Comparison of ENCODE assay signal across 1 cellular context in the genomic region with DNA sequence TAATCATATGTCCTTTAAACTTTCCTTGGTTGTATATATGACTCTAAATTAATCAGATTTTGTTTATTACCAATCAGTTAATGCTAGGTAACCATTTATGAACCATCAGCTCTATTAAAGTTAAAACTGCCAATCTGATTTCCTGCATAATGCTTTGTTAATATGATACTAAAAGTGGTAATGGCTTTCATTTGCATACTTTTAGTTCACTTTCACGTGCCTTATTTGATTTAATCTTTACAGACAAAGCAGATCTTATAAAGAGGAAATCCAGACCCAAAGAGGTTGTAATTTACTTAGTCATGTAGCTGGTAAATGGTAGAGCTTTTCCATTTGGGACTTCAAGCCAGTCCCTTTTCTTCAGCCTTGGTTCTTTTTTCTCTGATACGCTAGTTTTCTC.
TF ChIP-seq lines count a peak whose summit lies in the region.

No MANE protein-coding gene starts in this region.

TF ChIP-seq in GM23338, 12 proteins besides CTCF, POLR2A, EP300 and RAD21 (continued from another document):
- TF ChIP-seq, protein P1, sequence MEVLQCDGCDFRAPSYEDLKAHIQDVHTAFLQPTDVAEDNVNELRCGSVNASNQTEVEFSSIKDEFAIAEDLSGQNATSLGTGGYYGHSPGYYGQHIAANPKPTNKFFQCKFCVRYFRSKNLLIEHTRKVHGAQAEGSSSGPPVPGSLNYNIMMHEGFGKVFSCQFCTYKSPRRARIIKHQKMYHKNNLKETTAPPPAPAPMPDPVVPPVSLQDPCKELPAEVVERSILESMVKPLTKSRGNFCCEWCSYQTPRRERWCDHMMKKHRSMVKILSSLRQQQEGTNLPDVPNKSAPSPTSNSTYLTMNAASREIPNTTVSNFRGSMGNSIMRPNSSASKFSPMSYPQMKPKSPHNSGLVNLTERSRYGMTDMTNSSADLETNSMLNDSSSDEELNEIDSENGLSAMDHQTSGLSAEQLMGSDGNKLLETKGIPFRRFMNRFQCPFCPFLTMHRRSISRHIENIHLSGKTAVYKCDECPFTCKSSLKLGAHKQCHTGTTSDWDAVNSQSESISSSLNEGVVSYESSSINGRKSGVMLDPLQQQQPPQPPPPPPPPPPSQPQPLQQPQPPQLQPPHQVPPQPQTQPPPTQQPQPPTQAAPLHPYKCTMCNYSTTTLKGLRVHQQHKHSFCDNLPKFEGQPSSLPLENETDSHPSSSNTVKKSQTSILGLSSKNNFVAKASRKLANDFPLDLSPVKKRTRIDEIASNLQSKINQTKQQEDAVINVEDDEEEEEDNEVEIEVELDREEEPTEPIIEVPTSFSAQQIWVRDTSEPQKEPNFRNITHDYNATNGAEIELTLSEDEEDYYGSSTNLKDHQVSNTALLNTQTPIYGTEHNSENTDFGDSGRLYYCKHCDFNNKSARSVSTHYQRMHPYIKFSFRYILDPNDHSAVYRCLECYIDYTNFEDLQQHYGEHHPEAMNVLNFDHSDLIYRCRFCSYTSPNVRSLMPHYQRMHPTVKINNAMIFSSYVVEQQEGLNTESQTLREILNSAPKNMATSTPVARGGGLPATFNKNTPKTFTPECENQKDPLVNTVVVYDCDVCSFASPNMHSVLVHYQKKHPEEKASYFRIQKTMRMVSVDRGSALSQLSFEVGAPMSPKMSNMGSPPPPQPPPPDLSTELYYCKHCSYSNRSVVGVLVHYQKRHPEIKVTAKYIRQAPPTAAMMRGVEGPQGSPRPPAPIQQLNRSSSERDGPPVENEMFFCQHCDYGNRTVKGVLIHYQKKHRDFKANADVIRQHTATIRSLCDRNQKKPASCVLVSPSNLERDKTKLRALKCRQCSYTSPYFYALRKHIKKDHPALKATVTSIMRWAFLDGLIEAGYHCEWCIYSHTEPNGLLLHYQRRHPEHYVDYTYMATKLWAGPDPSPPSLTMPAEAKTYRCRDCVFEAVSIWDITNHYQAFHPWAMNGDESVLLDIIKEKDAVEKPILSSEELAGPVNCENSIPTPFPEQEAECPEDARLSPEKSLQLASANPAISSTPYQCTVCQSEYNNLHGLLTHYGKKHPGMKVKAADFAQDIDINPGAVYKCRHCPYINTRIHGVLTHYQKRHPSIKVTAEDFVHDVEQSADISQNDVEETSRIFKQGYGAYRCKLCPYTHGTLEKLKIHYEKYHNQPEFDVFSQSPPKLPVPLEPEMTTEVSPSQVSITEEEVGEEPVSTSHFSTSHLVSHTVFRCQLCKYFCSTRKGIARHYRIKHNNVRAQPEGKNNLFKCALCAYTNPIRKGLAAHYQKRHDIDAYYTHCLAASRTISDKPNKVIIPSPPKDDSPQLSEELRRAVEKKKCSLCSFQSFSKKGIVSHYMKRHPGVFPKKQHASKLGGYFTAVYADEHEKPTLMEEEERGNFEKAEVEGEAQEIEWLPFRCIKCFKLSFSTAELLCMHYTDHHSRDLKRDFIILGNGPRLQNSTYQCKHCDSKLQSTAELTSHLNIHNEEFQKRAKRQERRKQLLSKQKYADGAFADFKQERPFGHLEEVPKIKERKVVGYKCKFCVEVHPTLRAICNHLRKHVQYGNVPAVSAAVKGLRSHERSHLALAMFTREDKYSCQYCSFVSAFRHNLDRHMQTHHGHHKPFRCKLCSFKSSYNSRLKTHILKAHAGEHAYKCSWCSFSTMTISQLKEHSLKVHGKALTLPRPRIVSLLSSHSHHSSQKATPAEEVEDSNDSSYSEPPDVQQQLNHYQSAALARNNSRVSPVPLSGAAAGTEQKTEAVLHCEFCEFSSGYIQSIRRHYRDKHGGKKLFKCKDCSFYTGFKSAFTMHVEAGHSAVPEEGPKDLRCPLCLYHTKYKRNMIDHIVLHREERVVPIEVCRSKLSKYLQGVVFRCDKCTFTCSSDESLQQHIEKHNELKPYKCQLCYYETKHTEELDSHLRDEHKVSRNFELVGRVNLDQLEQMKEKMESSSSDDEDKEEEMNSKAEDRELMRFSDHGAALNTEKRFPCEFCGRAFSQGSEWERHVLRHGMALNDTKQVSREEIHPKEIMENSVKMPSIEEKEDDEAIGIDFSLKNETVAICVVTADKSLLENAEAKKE (CRISPR knock-in tag; IDR thresholded peaks at IDR 0.05): no peak
- TF ChIP-seq STAT1 (IDR thresholded peaks at IDR 0.05; ENCODE audit: unreplicated experiment): no peak
